ENCODE assay signal across 1 cellular context in genomic region chr18:70331456-70332097, GRCh38.
TF ChIP-seq lines count a peak whose summit lies in the region.

No MANE protein-coding gene starts in this region.

TF ChIP-seq in HCT116, 20 proteins besides CTCF, POLR2A, EP300 and RAD21:
- TF ChIP-seq, protein P1, sequence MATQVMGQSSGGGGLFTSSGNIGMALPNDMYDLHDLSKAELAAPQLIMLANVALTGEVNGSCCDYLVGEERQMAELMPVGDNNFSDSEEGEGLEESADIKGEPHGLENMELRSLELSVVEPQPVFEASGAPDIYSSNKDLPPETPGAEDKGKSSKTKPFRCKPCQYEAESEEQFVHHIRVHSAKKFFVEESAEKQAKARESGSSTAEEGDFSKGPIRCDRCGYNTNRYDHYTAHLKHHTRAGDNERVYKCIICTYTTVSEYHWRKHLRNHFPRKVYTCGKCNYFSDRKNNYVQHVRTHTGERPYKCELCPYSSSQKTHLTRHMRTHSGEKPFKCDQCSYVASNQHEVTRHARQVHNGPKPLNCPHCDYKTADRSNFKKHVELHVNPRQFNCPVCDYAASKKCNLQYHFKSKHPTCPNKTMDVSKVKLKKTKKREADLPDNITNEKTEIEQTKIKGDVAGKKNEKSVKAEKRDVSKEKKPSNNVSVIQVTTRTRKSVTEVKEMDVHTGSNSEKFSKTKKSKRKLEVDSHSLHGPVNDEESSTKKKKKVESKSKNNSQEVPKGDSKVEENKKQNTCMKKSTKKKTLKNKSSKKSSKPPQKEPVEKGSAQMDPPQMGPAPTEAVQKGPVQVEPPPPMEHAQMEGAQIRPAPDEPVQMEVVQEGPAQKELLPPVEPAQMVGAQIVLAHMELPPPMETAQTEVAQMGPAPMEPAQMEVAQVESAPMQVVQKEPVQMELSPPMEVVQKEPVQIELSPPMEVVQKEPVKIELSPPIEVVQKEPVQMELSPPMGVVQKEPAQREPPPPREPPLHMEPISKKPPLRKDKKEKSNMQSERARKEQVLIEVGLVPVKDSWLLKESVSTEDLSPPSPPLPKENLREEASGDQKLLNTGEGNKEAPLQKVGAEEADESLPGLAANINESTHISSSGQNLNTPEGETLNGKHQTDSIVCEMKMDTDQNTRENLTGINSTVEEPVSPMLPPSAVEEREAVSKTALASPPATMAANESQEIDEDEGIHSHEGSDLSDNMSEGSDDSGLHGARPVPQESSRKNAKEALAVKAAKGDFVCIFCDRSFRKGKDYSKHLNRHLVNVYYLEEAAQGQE (IDR thresholded peaks at IDR 0.05; ENCODE audit: low read depth): no peak
- TF ChIP-seq CEBPB (IDR thresholded peaks at IDR 0.05; ENCODE audit: low read depth) (no peak), POLR2AphosphoS5 (IDR thresholded peaks at IDR 0.05; ENCODE audit: low read depth, low read length) (no peak), EZH2 (IDR thresholded peaks at IDR 0.05) (no peak), FOSL1 (IDR thresholded peaks at IDR 0.05; ENCODE audit: low read depth) (no peak), ELF1 (IDR thresholded peaks at IDR 0.05; ENCODE audit: borderline replicate concordance, low read depth) (no peak), ZFX (IDR thresholded peaks at IDR 0.05) (no peak), YY1 (IDR thresholded peaks at IDR 0.05; ENCODE audit: extremely low read depth, insufficient replicate concordance, low read depth, low read length) (no peak), SRF (IDR thresholded peaks at IDR 0.05; ENCODE audit: low read depth) (no peak), ZBTB33 (IDR thresholded peaks at IDR 0.05; ENCODE audit: extremely low read depth, insufficient replicate concordance, low read length) (no peak), ATF3 (IDR thresholded peaks at IDR 0.05) (no peak)
